15 cellular contexts compared by ENCODE assay signal in the genomic region with DNA sequence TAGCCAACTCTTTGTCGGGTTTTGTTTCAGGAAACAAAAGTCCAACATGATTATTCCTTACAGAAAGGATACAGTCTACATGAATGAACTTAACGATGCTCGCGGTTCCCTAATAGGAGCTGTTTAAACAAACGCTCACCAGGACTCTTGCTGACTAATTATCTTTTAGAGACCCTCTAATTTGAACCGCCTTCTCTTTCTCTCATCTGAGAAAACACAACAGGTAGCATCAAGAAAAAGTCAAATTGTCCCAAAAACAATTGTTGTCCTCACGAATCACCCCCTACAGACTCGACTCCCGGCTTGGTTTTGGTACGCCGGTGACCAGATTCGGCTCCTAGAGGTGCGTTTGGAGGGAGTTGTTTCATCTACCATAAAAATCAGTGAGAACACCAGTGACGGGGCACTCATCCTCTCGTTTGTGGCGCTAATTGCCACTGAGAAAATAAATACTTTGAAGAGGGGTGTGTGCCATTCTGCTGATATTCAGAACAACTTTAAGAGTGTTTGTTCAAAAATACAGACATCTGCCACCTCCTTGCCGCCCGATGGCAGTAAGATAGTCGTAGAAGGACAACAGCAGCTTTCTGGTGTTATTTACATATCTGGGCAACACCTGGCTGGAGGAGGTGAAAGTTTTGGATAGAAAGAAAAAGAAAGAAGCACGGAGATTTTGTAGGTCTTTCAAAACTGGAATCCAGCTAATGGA. TPM values are rescaled to one million over a fixed set of nuclear protein-coding genes. Genes with fewer than 3 reads are reported as not detected.
DNase-seq lines count a peak whose midpoint lies in the region; ATAC-seq and TF ChIP-seq lines count a peak whose summit lies in the region.
"Had no signal": no experiment of that assay in that cellular context is flagged by ENCODE, and none has a peak within 500 bp of the region (broad histone marks: within the 10 kb centered on the region; RNA-seq: fewer than 3 reads in every experiment).

No MANE protein-coding gene starts in this region.

- H3K9me3 Mint-ChIP-seq in effector memory CD8-positive, alpha-beta T cell: no peaks in the 10 kb centered on the region

- no peak for TF ChIP-seq EP300 in SK-N-SH (IDR thresholded peaks at IDR 0.05; ENCODE audit: borderline replicate concordance in 1 of 2, low read depth in 1 of 2, low read length in 1 of 2)

- ATAC-seq in SK-N-SH treated with all-trans-retinoic acid at 6 μM for 48 hours: no peak
- ATAC-seq in effector memory CD8-positive, alpha-beta T cell (replicated peaks): no peak
- no peak for ATAC-seq in PC-3
- ATAC-seq in HG03442 (IDR thresholded peaks at IDR 0.05; ENCODE audit: unreplicated experiment): no peak

- H3K9me2 ChIP-seq in SK-N-SH: no peaks in the 10 kb centered on the region
- no peaks in the 10 kb centered on the region for H3K9me2 ChIP-seq in PC-3 (replicated peaks; ENCODE audit: low read length)

- no peak for TF ChIP-seq CTCF in SK-N-SH (IDR thresholded peaks at IDR 0.05)
- TF ChIP-seq CTCF in osteoblast (IDR thresholded peaks at IDR 0.05; ENCODE audit: extremely low read depth, low read depth, low read length): no peak
- no peak for TF ChIP-seq CTCF in PC-3 (conservative IDR thresholded peaks at IDR 0.05; ENCODE audit: low read depth, low read length)

- CTCF ChIA-PET in SK-N-SH (lab: Yijun Ruan, JAX) (interaction anchor here (1.0 to 1.5 kb wide), 4 partner anchors 13 to 366 kb away, joined by 3 to 5 read pairs (median 4); no protein-coding TSS in a partner anchor), PC-3 (lab: Charles Lee) (no interaction called here)

- H3K36me3 ChIP-seq in SK-N-SH (replicated peaks in 1 of 2; ENCODE audit: control insufficient read depth in 1 of 2, insufficient read depth in 2 of 2, low read length in 1 of 2): no peaks in the 10 kb centered on the region
- no peaks in the 10 kb centered on the region for H3K36me3 ChIP-seq in osteoblast (ENCODE audit: insufficient read depth, low read length)
- H3K36me3 ChIP-seq in PC-3 (ENCODE audit: low read depth, low read length): no peaks in the 10 kb centered on the region

- H2AFZ ChIP-seq in SK-N-SH (ENCODE audit: low read depth) (no peak overlapping the region), osteoblast (ENCODE audit: low read length) (no peak overlapping the region), PC-3 (ENCODE audit: low read length) (no peak overlapping the region)

- H3K9ac ChIP-seq in SK-N-SH (no peak overlapping the region), PC-3 (ENCODE audit: low read length) (no peak overlapping the region)

- intact Hi-C loops in PC-3 (cut with micrococcal nuclease): no loop called here

- peaks cover 99% of the 10 kb centered on the region for H3K27me3 ChIP-seq in SK-N-SH (ENCODE audit: insufficient read depth)
- peaks cover 100% of the 10 kb centered on the region for H3K27me3 ChIP-seq in osteoblast (ENCODE audit: insufficient read depth, low read length)
- no peaks in the 10 kb centered on the region for H3K27me3 ChIP-seq in PC-3 (ENCODE audit: low read length)

- H3K4me2 ChIP-seq in SK-N-SH (no peak overlapping the region), osteoblast (ENCODE audit: insufficient read depth, low read length) (no peak overlapping the region), PC-3 (ENCODE audit: low read length) (no peak overlapping the region)

- H3K4me3 ChIP-seq in SK-N-SH (ENCODE audit: low read depth in 2 of 2, low read length in 1 of 2): no peak overlapping the region
- H3K4me3 ChIP-seq in osteoblast (ENCODE audit: insufficient read depth, low read length): no peak overlapping the region
- H3K4me3 ChIP-seq in PC-3 (ENCODE audit: low read length): no peak overlapping the region

- H3K4me3 Mint-ChIP-seq in effector memory CD8-positive, alpha-beta T cell: peak overlapping the region; percentile 41 to 51

- H3F3A ChIP-seq in SK-N-SH (replicated peaks; ENCODE audit: insufficient read depth): peaks cover 5% of the 10 kb centered on the region
- H3F3A ChIP-seq in PC-3 (ENCODE audit: low read length, unreplicated experiment): no peaks in the 10 kb centered on the region

- TF ChIP-seq RAD21 in SK-N-SH (IDR thresholded peaks at IDR 0.05; ENCODE audit: low read length): no peak

- H4K20me1 ChIP-seq in SK-N-SH (ENCODE audit: insufficient read depth) (0 out of 2 replicates have a peak, but pooled peaks cover 3% of the 10 kb centered on the region), osteoblast (ENCODE audit: insufficient read depth, low read length) (peaks cover 4% of the 10 kb centered on the region), PC-3 (ENCODE audit: low read length) (no peaks in the 10 kb centered on the region)

- peaks cover 0 to 6% of the 10 kb centered on the region in 2 experiments; a peak in 1 of 4 replicates for H3K4me1 ChIP-seq in SK-N-SH (ENCODE audit: control insufficient read depth in 1 of 2, insufficient read depth in 2 of 2, low read depth in 1 of 2, low read length in 1 of 2)
- peaks cover 2% of the 10 kb centered on the region for H3K4me1 ChIP-seq in osteoblast (ENCODE audit: insufficient read depth, low read length)
- no peaks in the 10 kb centered on the region for H3K4me1 ChIP-seq in PC-3 (ENCODE audit: insufficient read depth, low read length)
- H3K4me1 ChIP-seq: testis had no signal

- H3K79me2 ChIP-seq in SK-N-SH (ENCODE audit: insufficient read depth): no peaks in the 10 kb centered on the region
- no peaks in the 10 kb centered on the region for H3K79me2 ChIP-seq in osteoblast (ENCODE audit: insufficient read depth, low read length)
- no peaks in the 10 kb centered on the region for H3K79me2 ChIP-seq in PC-3 (ENCODE audit: low read length)

- H3K36me3 Mint-ChIP-seq in effector memory CD8-positive, alpha-beta T cell (ENCODE audit: insufficient read depth): peaks cover 15% of the 10 kb centered on the region

- H3K27ac Mint-ChIP-seq in effector memory CD8-positive, alpha-beta T cell: no peak overlapping the region

- POLR2A ChIA-PET in SK-N-SH (lab: Yijun Ruan, JAX) (no interaction called here), PC-3 (lab: Charles Lee; ENCODE audit: unreplicated experiment) (no interaction called here)

- H3K27ac ChIP-seq in SK-N-SH (ENCODE audit: low read depth in 2 of 2, low read length in 1 of 2) (no peak overlapping the region), osteoblast (ENCODE audit: low read depth, low read length) (no peak overlapping the region), PC-3 (ENCODE audit: low read length) (no peak overlapping the region)
- H3K27ac ChIP-seq: HL-60, testis had no signal

- no TSS peak for BruUV-seq in PC-3 (replicated peaks; lab: Mats Ljungman, UMichigan)

- H3K4me1 Mint-ChIP-seq in effector memory CD8-positive, alpha-beta T cell (ENCODE audit: low read depth in 2 of 2): peaks cover 16 to 19% of the 10 kb centered on the region in 2 donors

- no peak for DNase-seq in SK-N-SH
- peak; percentile 87 for DNase-seq in NCI-H1417 treated with DMSO at 0.1 percent for 48 hours (lab: John Stamatoyannopoulos, UW)
- no peak for DNase-seq in effector memory CD8-positive, alpha-beta T cell
- DNase-seq in osteoblast (ENCODE audit: insufficient read length, low spot score, missing footprints): peak; percentile 73
- no peak for DNase-seq in PC-3
- DNase-seq in superior temporal gyrus (ENCODE audit: extremely low spot score): no peak
- DNase-seq: activated CD4-positive, CD25-positive, alpha-beta regulatory T cell treated with anti-CD3 and anti-CD28 coated beads, Interleukin-2, amount 50 U/mL, for 72 hours; amniotic stem cell; NCI-H146; stimulated activated CD4-positive, alpha-beta T cell treated with anti-CD3 and anti-CD28 coated beads, Interleukin-2, amount 100 ng/mL, for 48 hours; testis had no signal

- H3K9me3 ChIP-seq in SK-N-SH: no peaks in the 10 kb centered on the region
- no peaks in the 10 kb centered on the region for H3K9me3 ChIP-seq in osteoblast (ENCODE audit: low read depth, low read length)
- no peaks in the 10 kb centered on the region for H3K9me3 ChIP-seq in PC-3 (ENCODE audit: low read length)
- H3K9me3 ChIP-seq: testis had no signal

- 12% methylated on average over 20 of the region's 20 CpGs for whole genome bisulfite sequencing in SK-N-SH (ENCODE audit: low lambda C conversion rate)

- H3K27me3 Mint-ChIP-seq in effector memory CD8-positive, alpha-beta T cell: peaks cover 0 to 80% of the 10 kb centered on the region in 2 donors

TF ChIP-seq in SK-N-SH, 30 proteins besides CTCF, POLR2A, EP300 and RAD21:
- TF ChIP-seq NRF1 (IDR thresholded peaks at IDR 0.05; ENCODE audit: low read depth, low read length) (no peak), EZH2phosphoT487 (IDR thresholded peaks at IDR 0.05; ENCODE audit: borderline replicate concordance, low read depth) (peak; percentile 67), TCF12 (IDR thresholded peaks at IDR 0.05) (no peak)

TF ChIP-seq in SK-N-SH treated with all-trans-retinoic acid at 6 μM for 48 hours, 23 proteins besides CTCF, POLR2A, EP300 and RAD21 (continues in another document):
- TF ChIP-seq ZNF8 (CRISPR knock-in tag; IDR thresholded peaks at IDR 0.05) (no peak), BACH2 (CRISPR knock-in tag; IDR thresholded peaks at IDR 0.05; ENCODE audit: borderline replicate concordance) (no peak), GLIS3 (CRISPR knock-in tag; IDR thresholded peaks at IDR 0.05) (no peak), ZNF565 (CRISPR knock-in tag; conservative IDR thresholded peaks at IDR 0.05; ENCODE audit: low read depth) (no peak), ZNF70 (CRISPR knock-in tag; IDR thresholded peaks at IDR 0.05) (no peak)

RNA-seq across cellular contexts. Expression of a gene that starts 1.1 kb away (rescaled TPM):
- polyA plus RNA-seq in SK-N-SH (2012; rRNA removed): 0.02 TPM in 1 of 2 replicates, not detected in the other
- 0.01 and 0.03 TPM in 2 replicates for polyA plus RNA-seq in SK-N-SH (2012; cell fraction: cytosol; rRNA removed)
- 0.01 TPM in 1 of 2 replicates, not detected in the other for polyA plus RNA-seq in SK-N-SH (2012; cell fraction: nucleus; rRNA removed)
- total RNA-seq in osteoblast: under 0.01 and 0.36 TPM in 2 replicates
- not detected in 2 replicates for total RNA-seq in PC-3 (2014; rRNA removed)
- polyA plus RNA-seq: AG04450 had no signal

Comparison
In these comparisons a context has a peak if more than half of its experiments do, and no peak if none do; other contexts are left out.
1. DNase-seq: peak in NCI-H1417 treated with DMSO at 0.1 percent for 48 hours (single experiment) and osteoblast (single experiment); none in SK-N-SH (single experiment), effector memory CD8-positive, alpha-beta T cell (0 of 3), PC-3 (single experiment) and superior temporal gyrus (single experiment).